In genomic region chr2:176328149-176328548, GRCh38 we compare ENCODE assay signal across 19 cellular contexts.
"Had no signal": no experiment of that assay in that cellular context is flagged by ENCODE, and none has a peak within 500 bp of the region (broad histone marks: within the 10 kb centered on the region; RNA-seq: fewer than 3 reads in every experiment).

No MANE protein-coding gene starts in this region.

- DNase-seq: activated CD4-positive, alpha-beta T cell treated with anti-CD3 and anti-CD28 coated beads, Interleukin-2, amount 10 ng/mL, durations not matched to agents 24 days and 14 days; activated CD8-positive, alpha-beta T cell treated with anti-CD3 and anti-CD28 coated beads, Interleukin-2, amount 10 ng/mL, durations not matched to agents 7 days and 5 days; activated naive CD4-positive, alpha-beta T cell treated with anti-CD3 and anti-CD28 coated beads, Interleukin-2, amount 10 ng/mL, durations not matched to agents 7 days and 5 days; activated naive CD8-positive, alpha-beta T cell treated with anti-CD3 and anti-CD28 coated beads, Interleukin-2, amount 50 U/mL, for 24 hours; activated T-cell treated with anti-CD3 and anti-CD28 coated beads, Interleukin-2, amount 50 U/mL, for 4 hours; foreskin keratinocyte; hypothalamus; left lung; midbrain; posterior cingulate gyrus; sigmoid colon; spleen; stimulated activated CD8-positive, alpha-beta memory T cell treated with anti-CD3 and anti-CD28 coated beads, Interleukin-4, amount 100 ng/mL, for 48 hours; stimulated activated naive CD4-positive, alpha-beta T cell treated with Interleukin-2 at 50 U/mL for 16 hours; T1000; tibial artery had no signal

- H3K27ac ChIP-seq: ascending aorta, breast epithelium, coronary artery, foreskin keratinocyte, left lung, sigmoid colon, spleen, tibial artery had no signal

- H3K4me3 ChIP-seq: ascending aorta, breast epithelium, coronary artery, left lung, sigmoid colon, spleen, tibial artery had no signal

- H3K27me3 ChIP-seq: ascending aorta, breast epithelium, foreskin keratinocyte, left lung, sigmoid colon, spleen, tibial artery had no signal

- H3K36me3 ChIP-seq: breast epithelium had no signal

- H3K4me1 ChIP-seq: breast epithelium, foreskin keratinocyte, left lung, sigmoid colon, spleen had no signal

- ATAC-seq: activated CD8-positive, alpha-beta T cell treated with anti-CD3 and anti-CD28 coated beads, Interleukin-2, amount 10 ng/mL, durations not matched to agents 7 days and 5 days; activated naive CD8-positive, alpha-beta T cell treated with anti-CD3 and anti-CD28 coated beads, Interleukin-2, amount 50 U/mL, for 24 hours; activated T-cell treated with anti-CD3 and anti-CD28 coated beads, Interleukin-2, amount 50 U/mL, for 4 hours; foreskin keratinocyte; left lung had no signal

- H3K9me3 ChIP-seq: ascending aorta, breast epithelium, left lung, sigmoid colon, spleen, tibial artery had no signal
